1 cellular context compared by ENCODE assay signal in genomic region chr3:40079203-40079844, GRCh38.
TF ChIP-seq lines count a peak whose summit lies in the region.

No MANE protein-coding gene starts in this region.

TF ChIP-seq in SK-N-SH, 30 proteins besides CTCF, POLR2A, EP300 and RAD21 (continued from another document):
- no peak for TF ChIP-seq ZBTB33 (IDR thresholded peaks at IDR 0.05; ENCODE audit: borderline replicate concordance, low read depth)
- TF ChIP-seq USF2 (IDR thresholded peaks at IDR 0.05; ENCODE audit: borderline replicate concordance, low read depth, low read length) = no peak
- TF ChIP-seq MAX (IDR thresholded peaks at IDR 0.05; ENCODE audit: low read depth) = 0 out of 2 replicates have a peak, but pooled peaks have one; percentile 49
- no peak for TF ChIP-seq ELF1 (IDR thresholded peaks at IDR 0.05)
- no peak for TF ChIP-seq TAF1 (IDR thresholded peaks at IDR 0.05; ENCODE audit: borderline replicate concordance, low read depth, low read length)
- TF ChIP-seq MXI1 (IDR thresholded peaks at IDR 0.05; ENCODE audit: low read depth, low read length) = no peak
- TF ChIP-seq SMC3 (IDR thresholded peaks at IDR 0.05; ENCODE audit: low read depth, low read length) = no peak
- TF ChIP-seq RFX5 (IDR thresholded peaks at IDR 0.05; ENCODE audit: low read length) = no peak
- TF ChIP-seq USF1 (IDR thresholded peaks at IDR 0.05; ENCODE audit: borderline replicate concordance, low read depth) = no peak
- no peak for TF ChIP-seq FOXM1 (IDR thresholded peaks at IDR 0.05; ENCODE audit: low read depth)
- TF ChIP-seq YY1 (IDR thresholded peaks at IDR 0.05; ENCODE audit: low read depth) = no peak
- no peak for TF ChIP-seq GABPA (IDR thresholded peaks at IDR 0.05; ENCODE audit: low read depth)
- no peak for TF ChIP-seq PBX3 (IDR thresholded peaks at IDR 0.05)
- no peak for TF ChIP-seq REST (IDR thresholded peaks at IDR 0.05; ENCODE audit: low read depth, low read length)
- no peak for TF ChIP-seq GATA2 (CRISPR knock-in tag; IDR thresholded peaks at IDR 0.05)
- no peak for TF ChIP-seq IRF3 (IDR thresholded peaks at IDR 0.05; ENCODE audit: low read depth, low read length)
- TF ChIP-seq FOXJ3 (CRISPR knock-in tag; IDR thresholded peaks at IDR 0.05) = no peak
- no peak for TF ChIP-seq MEF2A (IDR thresholded peaks at IDR 0.05; ENCODE audit: borderline replicate concordance, low read depth)
- TF ChIP-seq NFIC (IDR thresholded peaks at IDR 0.05; ENCODE audit: borderline replicate concordance) = 0 out of 2 replicates have a peak, but pooled peaks have one; percentile 8
- no peak; the same call in 1 of the 2 replicates for TF ChIP-seq POLR2AphosphoS5 (IDR thresholded peaks at IDR 0.05; ENCODE audit: low read depth, low read length)
